In the genomic region with DNA sequence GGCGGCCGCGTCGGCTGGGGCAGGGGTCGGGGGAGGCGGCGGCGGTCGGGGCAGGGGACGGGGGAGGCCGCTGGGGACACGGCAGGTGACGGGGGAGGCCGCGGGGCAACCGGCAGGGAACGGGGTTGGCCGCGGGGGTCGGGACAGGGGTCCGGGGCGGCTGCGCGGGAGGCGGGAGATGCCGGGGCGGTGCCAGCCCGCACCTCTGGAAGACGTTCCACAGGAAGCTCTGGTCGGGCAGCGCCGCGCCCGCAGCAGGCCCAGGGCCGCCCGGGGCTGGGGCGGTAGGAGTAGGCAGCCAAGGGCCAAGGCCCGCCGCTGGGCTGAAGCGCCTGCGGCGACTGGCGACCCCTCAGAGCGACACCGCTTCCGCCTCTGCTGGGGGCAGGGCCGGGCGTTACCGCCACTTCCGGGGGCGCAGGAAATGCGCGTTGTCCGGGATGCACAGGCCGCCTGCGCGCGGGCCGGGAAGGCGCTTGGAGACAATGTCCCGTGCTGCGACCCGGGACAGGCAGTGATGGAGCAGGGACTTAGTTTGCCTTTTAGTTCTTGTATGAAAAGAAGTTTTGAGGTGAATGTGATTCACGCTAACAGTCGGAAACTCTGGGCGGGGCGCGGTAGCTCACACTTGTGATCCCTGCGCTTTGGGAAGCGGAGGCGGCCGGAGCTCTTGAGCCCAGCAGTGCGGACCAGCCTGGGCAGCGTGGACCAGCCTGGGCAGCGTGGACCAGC, we compare ENCODE assay signal across 8 cellular contexts.
DNase-seq lines count a peak whose midpoint lies in the region; ATAC-seq and TF ChIP-seq lines count a peak whose summit lies in the region.

No MANE protein-coding gene starts in this region.

- no peaks in the 10 kb centered on the region for H3K36me3 ChIP-seq in Panc1 (ENCODE audit: control insufficient read depth, insufficient read depth, low read length)

- H3K27me3 Mint-ChIP-seq in Calu3 (ENCODE audit: unreplicated experiment) (peaks cover 44% of the 10 kb centered on the region), nephron progenitor cell (ENCODE audit: low read depth, poor library complexity) (no peaks in the 10 kb centered on the region)
- H3K27me3 Mint-ChIP-seq in stimulated activated naive CD8-positive, alpha-beta T cell treated with anti-CD3 and anti-CD28 coated beads, Interleukin-15, Interleukin-2, amounts not matched to agents 100 ng/mL and 50 ng/mL, for 24 hours, result no peaks in the 10 kb centered on the region

- H3K27ac Mint-ChIP-seq in Calu3 (ENCODE audit: unreplicated experiment), result peak overlapping the region; percentile 79
- no peak overlapping the region for H3K27ac Mint-ChIP-seq in nephron progenitor cell
- peak overlapping the region; percentile 93 for H3K27ac Mint-ChIP-seq in stimulated activated naive CD8-positive, alpha-beta T cell treated with anti-CD3 and anti-CD28 coated beads, Interleukin-15, Interleukin-2, amounts not matched to agents 100 ng/mL and 50 ng/mL, for 24 hours

- CTCF ChIA-PET in Calu3 (lab: Charles Lee), result interaction anchor here (0.8 to 1.1 kb wide), 2 partner anchors 39 to 88 kb away, joined by 4 to 7 read pairs; no protein-coding TSS in a partner anchor
- CTCF ChIA-PET in Panc1 (lab: Charles Lee), result no interaction called here

- peak; percentile 90 for ATAC-seq in GM21367 (IDR thresholded peaks at IDR 0.05; ENCODE audit: unreplicated experiment)
- ATAC-seq in Panc1, result peak; percentile 98

- H3K4me1 ChIP-seq in Panc1 (ENCODE audit: control insufficient read depth, insufficient read depth, low read length), result peaks cover 6% of the 10 kb centered on the region; the same call in 1 of the 2 replicates

- H3K36me3 Mint-ChIP-seq in Calu3 (ENCODE audit: insufficient read depth, unreplicated experiment) (peaks cover 19% of the 10 kb centered on the region), nephron progenitor cell (ENCODE audit: low read depth) (peaks cover under 1% of the 10 kb centered on the region)
- peaks cover 5% of the 10 kb centered on the region for H3K36me3 Mint-ChIP-seq in stimulated activated naive CD8-positive, alpha-beta T cell treated with anti-CD3 and anti-CD28 coated beads, Interleukin-15, Interleukin-2, amounts not matched to agents 100 ng/mL and 50 ng/mL, for 24 hours (ENCODE audit: low read depth)

- intact Hi-C loops in Calu3 (cut with micrococcal nuclease; ENCODE audit: unreplicated experiment) (no loop called here), Panc1 (cut with micrococcal nuclease; ENCODE audit: unreplicated experiment) (no loop called here)

- in situ Hi-C loops in Panc1 (cut with HindIII; ENCODE audit: low pct_unique_long_range_greater_than_20kb, low sequenced_read_pairs), result no loop called here

- no peaks in the 10 kb centered on the region for H3K27me3 ChIP-seq in Panc1 (ENCODE audit: control insufficient read depth, insufficient read depth, low read length)

- POLR2A ChIA-PET in Panc1 (lab: Charles Lee), result interaction anchor here (0.9 kb wide), 1 partner anchor 11 kb away, joined by 3 read pairs; no protein-coding TSS in a partner anchor

- BruUV-seq in Calu3 (replicated peaks; lab: Mats Ljungman, UMichigan) (no TSS peak), Panc1 (replicated peaks; lab: Mats Ljungman, UMichigan) (no TSS peak)

- H3K4me3 ChIP-seq in Panc1 (ENCODE audit: low read depth in 2 of 2, low read length in 2 of 2) (peak overlapping the region; percentile 59 to 63), fibroblast of villous mesenchyme (ENCODE audit: low read depth, low read length) (peak overlapping the region; percentile 64)

- TF ChIP-seq CTCF in Calu3 (IDR thresholded peaks at IDR 0.05; ENCODE audit: unreplicated experiment), result no peak
- no peak for TF ChIP-seq CTCF in Panc1 (IDR thresholded peaks at IDR 0.05)
- TF ChIP-seq CTCF in fibroblast of villous mesenchyme (IDR thresholded peaks at IDR 0.05; ENCODE audit: insufficient read depth, low read depth, low read length), result no peak
- no peak for TF ChIP-seq CTCF in nephron progenitor cell (IDR thresholded peaks at IDR 0.05)

- H3K4me3 Mint-ChIP-seq in Calu3 (ENCODE audit: low read depth, unreplicated experiment) (peak overlapping the region; percentile 90), nephron progenitor cell (peak overlapping the region; percentile 88)
- peak overlapping the region; percentile 90 for H3K4me3 Mint-ChIP-seq in stimulated activated naive CD8-positive, alpha-beta T cell treated with anti-CD3 and anti-CD28 coated beads, Interleukin-15, Interleukin-2, amounts not matched to agents 100 ng/mL and 50 ng/mL, for 24 hours

- no peaks in the 10 kb centered on the region for H3K9me3 ChIP-seq in Panc1 (ENCODE audit: control insufficient read depth, insufficient read depth, low read depth, low read length)

- H3K4me1 Mint-ChIP-seq in Calu3 (ENCODE audit: low read depth, unreplicated experiment), result peaks cover 6% of the 10 kb centered on the region
- H3K4me1 Mint-ChIP-seq in nephron progenitor cell, result peaks cover 35% of the 10 kb centered on the region
- H3K4me1 Mint-ChIP-seq in stimulated activated naive CD8-positive, alpha-beta T cell treated with anti-CD3 and anti-CD28 coated beads, Interleukin-15, Interleukin-2, amounts not matched to agents 100 ng/mL and 50 ng/mL, for 24 hours (ENCODE audit: low read depth), result peaks cover 46% of the 10 kb centered on the region

- H3K27ac ChIP-seq in Panc1 (ENCODE audit: low read length), result peak overlapping the region; percentile 84

- H3K9me3 Mint-ChIP-seq in Calu3 (ENCODE audit: low read depth, unreplicated experiment), result no peaks in the 10 kb centered on the region
- H3K9me3 Mint-ChIP-seq in nephron progenitor cell, result no peaks in the 10 kb centered on the region
- no peaks in the 10 kb centered on the region for H3K9me3 Mint-ChIP-seq in stimulated activated naive CD8-positive, alpha-beta T cell treated with anti-CD3 and anti-CD28 coated beads, Interleukin-15, Interleukin-2, amounts not matched to agents 100 ng/mL and 50 ng/mL, for 24 hours

- peak; percentile 84 for DNase-seq in Calu3
- peak in 69 of 76 experiments; percentile 3 to 74 (median 54) for DNase-seq in HUDEP-2 (lab: John Stamatoyannopoulos, UW; ENCODE audit: unreplicated experiment in 76 of 76)
- peak; percentile 35 for DNase-seq in Panc1 (ENCODE audit: low read depth, low spot score)
- peak; percentile 63 for DNase-seq in activated T-helper 9 cell treated with anti-CD3 and anti-CD28 coated beads, Interleukin-2, amount 50 U/mL, for 16 hours (ENCODE audit: low read depth)
- peak; percentile 73 for DNase-seq in fibroblast of villous mesenchyme (ENCODE audit: low read depth)
- peak; percentile 80 for DNase-seq in nephron progenitor cell

Comparison
In these comparisons a context has a peak if more than half of its experiments do, and no peak if none do; other contexts are left out.
1. Peak in every context shown above with its lines: DNase-seq, ATAC-seq, H3K4me3 ChIP-seq and H3K27ac ChIP-seq.